In the genomic region with DNA sequence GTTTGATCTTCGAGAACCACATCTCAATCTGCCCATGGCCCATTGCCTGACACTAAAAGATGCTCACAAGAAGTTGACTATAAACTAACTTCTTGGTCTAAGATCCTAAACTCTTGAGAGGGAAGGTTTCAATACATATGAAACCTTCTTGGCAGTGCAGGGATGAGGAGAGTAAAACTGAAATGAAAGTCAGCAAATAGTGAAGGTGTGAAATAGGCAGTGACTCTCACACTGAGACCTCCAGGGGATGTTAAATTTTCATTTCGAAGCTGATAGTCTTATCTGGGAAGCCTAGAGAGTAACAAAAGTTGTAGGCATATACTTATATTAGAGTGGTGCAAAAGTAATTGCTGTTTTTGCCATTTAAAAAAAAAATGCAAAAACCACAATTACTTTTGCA, we compare ENCODE assay signal across 11 cellular contexts. TPM values are rescaled to one million over a fixed set of nuclear protein-coding genes. Genes with fewer than 3 reads are reported as not detected.
DNase-seq lines count a peak whose midpoint lies in the region; ATAC-seq and TF ChIP-seq lines count a peak whose summit lies in the region.
"Had no signal": no experiment of that assay in that cellular context is flagged by ENCODE, and none has a peak within 500 bp of the region (broad histone marks: within the 10 kb centered on the region; RNA-seq: fewer than 3 reads in every experiment).

No MANE protein-coding gene starts in this region.

- H3K9me3 Mint-ChIP-seq in activated T-helper 1 cell treated with anti-CD3 and anti-CD28 coated beads, Interleukin-12 subunit alpha, Interleukin-12 subunit beta, Interleukin-2, Interleukin-4 antibody, amounts not matched to agents 30 ng/mL and 10 ng/mL and 1 ng/mL, durations not matched to agents 14 hours and 24 hours and 36 hours = no peaks in the 10 kb centered on the region
- no peaks in the 10 kb centered on the region for H3K9me3 Mint-ChIP-seq in naive thymus-derived CD4-positive, alpha-beta T cell

- H3K27me3 ChIP-seq in left ventricle myocardium inferior (ENCODE audit: low read depth) (no peaks in the 10 kb centered on the region), heart left ventricle (no peaks in the 10 kb centered on the region), vagina (no peaks in the 10 kb centered on the region)
- H3K27me3 ChIP-seq in naive thymus-derived CD4-positive, alpha-beta T cell (ENCODE audit: control insufficient read depth in 2 of 2, insufficient read depth in 2 of 2, low read length in 2 of 2) = no peaks in the 10 kb centered on the region
- H3K27me3 ChIP-seq: thyroid gland had no signal

- intact Hi-C loops in left ventricle myocardium inferior (cut with micrococcal nuclease) (loop anchor here (10.0 kb wide), 2 partner anchors 61 to 181 kb away; no protein-coding TSS in a partner anchor), heart left ventricle (cut with DNase I) (loop anchor here in 6 of 10 donors (1.0 to 5.0 kb wide), 7 partner anchors 67 to 183 kb away; partner anchors contain the start of gene HBEGF (in 3 of the 6)), vagina (cut with DNase I) (no loop called here)
- intact Hi-C loops in activated T-helper 1 cell treated with anti-CD3 and anti-CD28 coated beads, Interleukin-12 subunit alpha, Interleukin-12 subunit beta, Interleukin-2, Interleukin-4 antibody, amounts not matched to agents 30 ng/mL and 10 ng/mL and 1 ng/mL, durations not matched to agents 14 hours and 24 hours and 36 hours (cut with micrococcal nuclease) = loop anchor here (2.0 to 5.0 kb wide), 4 partner anchors 59 to 1463 kb away; partner anchors contain the start of genes HDAC3, IK, NDUFA2 and PURA
- intact Hi-C loops in naive thymus-derived CD4-positive, alpha-beta T cell (cut with micrococcal nuclease) = loop anchor here (2.0 to 10.0 kb wide), 7 partner anchors 71 to 1839 kb away; partner anchors contain the start of genes CDC25C (in 1 of the 2), FAM53C (in 1 of the 2), TAF7 (in 1 of the 2) and TMCO6 (in 1 of the 2)

- TF ChIP-seq POLR2A in heart left ventricle (IDR thresholded peaks at IDR 0.05) (no peak), vagina (IDR thresholded peaks at IDR 0.05) (no peak)

- H3K27ac ChIP-seq in left ventricle myocardium inferior (replicated peaks) (peak overlapping the region; percentile 95), heart left ventricle (peak overlapping the region in 5 of 12 donors; percentile 95 to 100 (median 98)), vagina (peak overlapping the region; percentile 98), RWPE1 (no peak overlapping the region)
- H3K27ac ChIP-seq in naive thymus-derived CD4-positive, alpha-beta T cell (ENCODE audit: low read depth, low read length) = peak overlapping the region; percentile 89

- 83 to 92% (median 86%) methylated on average over 2 of the region's 2 CpGs for WGBS in heart left ventricle, 4 donors

- DNase-seq in left ventricle myocardium inferior (no peak), heart left ventricle (no peak), vagina (ENCODE audit: extremely low spot score in 2 of 2) (no peak), NCI-H2029 (lab: John Stamatoyannopoulos, UW) (no peak), RWPE1 (ENCODE audit: low spot score) (no peak)
- DNase-seq in activated T-helper 1 cell treated with anti-CD3 and anti-CD28 coated beads, Interleukin-12 subunit alpha, Interleukin-12 subunit beta, Interleukin-2, Interleukin-4 antibody, amounts not matched to agents 30 ng/mL and 10 ng/mL and 1 ng/mL, durations not matched to agents 14 hours and 24 hours and 36 hours (ENCODE audit: low spot score) = no peak
- no peak for DNase-seq in naive thymus-derived CD4-positive, alpha-beta T cell
- DNase-seq: NCI-H187 treated with DMSO at 0.1 percent for 48 hours, thyroid gland had no signal

- no peak for ATAC-seq in heart left ventricle
- ATAC-seq in naive thymus-derived CD4-positive, alpha-beta T cell = no peak
- ATAC-seq in HG02870 (IDR thresholded peaks at IDR 0.05; ENCODE audit: unreplicated experiment) = no peak

- H3K36me3 Mint-ChIP-seq in activated T-helper 1 cell treated with anti-CD3 and anti-CD28 coated beads, Interleukin-12 subunit alpha, Interleukin-12 subunit beta, Interleukin-2, Interleukin-4 antibody, amounts not matched to agents 30 ng/mL and 10 ng/mL and 1 ng/mL, durations not matched to agents 14 hours and 24 hours and 36 hours (ENCODE audit: low read depth) = no peaks in the 10 kb centered on the region
- H3K36me3 Mint-ChIP-seq in naive thymus-derived CD4-positive, alpha-beta T cell = peaks cover 0 to 3% (median 0%) of the 10 kb centered on the region in 5 donors
- H3K36me3 Mint-ChIP-seq: CD14-positive monocyte had no signal

- H3K9me3 ChIP-seq in left ventricle myocardium inferior (replicated peaks) = no peaks in the 10 kb centered on the region
- no peaks in the 10 kb centered on the region for H3K9me3 ChIP-seq in heart left ventricle
- no peaks in the 10 kb centered on the region for H3K9me3 ChIP-seq in naive thymus-derived CD4-positive, alpha-beta T cell (ENCODE audit: control insufficient read depth in 2 of 3, low read length in 3 of 3)
- no peaks in the 10 kb centered on the region for H3K9me3 ChIP-seq in vagina
- H3K9me3 ChIP-seq: thyroid gland had no signal

- peaks cover 48% of the 10 kb centered on the region for H3K4me1 ChIP-seq in left ventricle myocardium inferior
- peaks cover 0 to 42% (median 26%) of the 10 kb centered on the region in 12 donors for H3K4me1 ChIP-seq in heart left ventricle
- peaks cover 8 to 14% of the 10 kb centered on the region in 2 donors for H3K4me1 ChIP-seq in naive thymus-derived CD4-positive, alpha-beta T cell (ENCODE audit: control insufficient read depth in 2 of 2, insufficient read depth in 2 of 2, low read length in 2 of 2)
- H3K4me1 ChIP-seq in vagina = peaks cover 29% of the 10 kb centered on the region

- H3K36me3 ChIP-seq in left ventricle myocardium inferior (no peaks in the 10 kb centered on the region), heart left ventricle (no peaks in the 10 kb centered on the region), vagina (no peaks in the 10 kb centered on the region)
- H3K36me3 ChIP-seq in naive thymus-derived CD4-positive, alpha-beta T cell (ENCODE audit: control insufficient read depth in 2 of 3, insufficient read depth in 3 of 3, low read length in 3 of 3) = no peaks in the 10 kb centered on the region
- H3K36me3 ChIP-seq: thyroid gland had no signal

- peaks cover 19% of the 10 kb centered on the region for H3K27me3 Mint-ChIP-seq in activated T-helper 1 cell treated with anti-CD3 and anti-CD28 coated beads, Interleukin-12 subunit alpha, Interleukin-12 subunit beta, Interleukin-2, Interleukin-4 antibody, amounts not matched to agents 30 ng/mL and 10 ng/mL and 1 ng/mL, durations not matched to agents 14 hours and 24 hours and 36 hours (ENCODE audit: insufficient read depth)
- peaks cover 0 to 30% (median 0%) of the 10 kb centered on the region in 5 donors for H3K27me3 Mint-ChIP-seq in naive thymus-derived CD4-positive, alpha-beta T cell

- H3K27ac Mint-ChIP-seq in activated T-helper 1 cell treated with anti-CD3 and anti-CD28 coated beads, Interleukin-12 subunit alpha, Interleukin-12 subunit beta, Interleukin-2, Interleukin-4 antibody, amounts not matched to agents 30 ng/mL and 10 ng/mL and 1 ng/mL, durations not matched to agents 14 hours and 24 hours and 36 hours = peak overlapping the region; percentile 54
- H3K27ac Mint-ChIP-seq in naive thymus-derived CD4-positive, alpha-beta T cell = peak overlapping the region; percentile 67 to 97 (median 88)

- H3K4me3 Mint-ChIP-seq in activated T-helper 1 cell treated with anti-CD3 and anti-CD28 coated beads, Interleukin-12 subunit alpha, Interleukin-12 subunit beta, Interleukin-2, Interleukin-4 antibody, amounts not matched to agents 30 ng/mL and 10 ng/mL and 1 ng/mL, durations not matched to agents 14 hours and 24 hours and 36 hours = peak overlapping the region; percentile 78
- H3K4me3 Mint-ChIP-seq in naive thymus-derived CD4-positive, alpha-beta T cell = peak overlapping the region; percentile 57 to 95 (median 91)

- peaks cover 18% of the 10 kb centered on the region for H3K4me1 Mint-ChIP-seq in activated T-helper 1 cell treated with anti-CD3 and anti-CD28 coated beads, Interleukin-12 subunit alpha, Interleukin-12 subunit beta, Interleukin-2, Interleukin-4 antibody, amounts not matched to agents 30 ng/mL and 10 ng/mL and 1 ng/mL, durations not matched to agents 14 hours and 24 hours and 36 hours (ENCODE audit: low read depth)
- peaks cover 7 to 20% (median 14%) of the 10 kb centered on the region in 7 donors for H3K4me1 Mint-ChIP-seq in naive thymus-derived CD4-positive, alpha-beta T cell

- H3K4me3 ChIP-seq in left ventricle myocardium inferior (peak overlapping the region; percentile 89), heart left ventricle (peak overlapping the region in 1 of 12 donors; percentile 95), vagina (no peak overlapping the region)
- no peak overlapping the region for H3K4me3 ChIP-seq in naive thymus-derived CD4-positive, alpha-beta T cell (ENCODE audit: low read length)

- CTCF ChIA-PET in naive thymus-derived CD4-positive, alpha-beta T cell (lab: Charles Lee) = no interaction called here
- CTCF ChIA-PET in RWPE1 (lab: Yijun Ruan, JAX) = interaction anchor here (0.6 to 1.6 kb wide), 3 partner anchors 17 to 178 kb away, joined by 3 to 7 read pairs (median 4); no protein-coding TSS in a partner anchor

- TF ChIP-seq CTCF in left ventricle myocardium inferior (IDR thresholded peaks at IDR 0.05; ENCODE audit: borderline replicate concordance) (no peak), heart left ventricle (IDR thresholded peaks at IDR 0.05) (no peak), vagina (IDR thresholded peaks at IDR 0.05) (no peak), RWPE1 (conservative IDR thresholded peaks at IDR 0.05; ENCODE audit: low read depth) (no peak)

- POLR2A ChIA-PET in naive thymus-derived CD4-positive, alpha-beta T cell (lab: Charles Lee) = interaction anchor here (0.7 to 2.1 kb wide), 6 partner anchors 57 to 880 kb away, joined by 3 to 9 read pairs (median 3); partner anchors contain the start of gene PURA
- POLR2A ChIA-PET in RWPE1 (lab: Yijun Ruan, JAX; ENCODE audit: low non-redundant PET) = interaction anchor here (0.6 kb wide), 1 partner anchor 23 kb away, joined by 6 read pairs; no protein-coding TSS in a partner anchor

RNA-seq across cellular contexts. Expression of gene CYSTM1, which starts 1.0 kb away (rescaled TPM):
- total RNA-seq in left ventricle myocardium inferior = 93.3 TPM
- 100 to 1,000 TPM in 3 of 9 donors, 10 to 100 TPM in 6; 58.1 to 222 (median 94.5) TPM for total RNA-seq in heart left ventricle
- 100 to 1,000 TPM in 1 of 2 donors, 10 to 100 TPM in 1; 82.0 to 238 TPM for polyA plus RNA-seq in heart left ventricle
- 16.6 and 17.2 TPM in 2 replicates for total RNA-seq in activated T-helper 1 cell treated with anti-CD3 and anti-CD28 coated beads, Interleukin-12 subunit alpha, Interleukin-12 subunit beta, Interleukin-2, Interleukin-4 antibody, amounts not matched to agents 30 ng/mL and 10 ng/mL and 1 ng/mL, durations not matched to agents 14 hours and 24 hours and 36 hours
- 10 to 100 TPM in 1 of 5 experiments, 1 to 10 TPM in 4; 1.6 to 11.1 (median 3.5) TPM for total RNA-seq in naive thymus-derived CD4-positive, alpha-beta T cell
- 1 to 10 TPM; 3.3 to 7.6 TPM for polyA plus RNA-seq in naive thymus-derived CD4-positive, alpha-beta T cell
- 51.6 TPM for total RNA-seq in vagina

RNA-seq across cellular contexts. Expression of gene IGIP, which starts 48.3 kb away (rescaled TPM):
- total RNA-seq in left ventricle myocardium inferior (12.0 TPM), heart left ventricle (10 to 100 TPM in 7 of 9 donors, 1 to 10 TPM in 2; 9.8 to 18.3 (median 10.6) TPM), vagina (16.7 TPM)
- polyA plus RNA-seq in heart left ventricle = 1 to 10 TPM; 5.8 to 6.9 TPM
- total RNA-seq in activated T-helper 1 cell treated with anti-CD3 and anti-CD28 coated beads, Interleukin-12 subunit alpha, Interleukin-12 subunit beta, Interleukin-2, Interleukin-4 antibody, amounts not matched to agents 30 ng/mL and 10 ng/mL and 1 ng/mL, durations not matched to agents 14 hours and 24 hours and 36 hours = 2.5 and 3.5 TPM in 2 replicates
- total RNA-seq in naive thymus-derived CD4-positive, alpha-beta T cell = 10 to 100 TPM in 2 of 5 experiments, 1 to 10 TPM in 3; 4.6 to 15.4 (median 5.1) TPM
- 1 to 10 TPM in 1 of 2 donors, under 1 TPM in 1; 0.59 to 1.0 TPM for polyA plus RNA-seq in naive thymus-derived CD4-positive, alpha-beta T cell
